25 cellular contexts compared by ENCODE assay signal in genomic region chr22:22352376-22352999, GRCh38.
DNase-seq lines count a peak whose midpoint lies in the region; ATAC-seq and TF ChIP-seq lines count a peak whose summit lies in the region.
"Had no signal": no experiment of that assay in that cellular context is flagged by ENCODE, and none has a peak within 500 bp of the region (broad histone marks: within the 10 kb centered on the region; RNA-seq: fewer than 3 reads in every experiment).

No MANE protein-coding gene starts in this region.

- H3K27ac Mint-ChIP-seq in activated CD4-positive, alpha-beta T cell treated with anti-CD3 and anti-CD28 coated beads, Interleukin-2, amount 10 ng/mL, durations not matched to agents 7 days and 5 days = peak overlapping the region; percentile 59
- H3K27ac Mint-ChIP-seq in memory B cell (no peak overlapping the region), WTC11 (no peak overlapping the region)
- peak overlapping the region; percentile 66 for H3K27ac Mint-ChIP-seq in stimulated activated memory B cell treated with anti-CD40 and anti-IgM and Interleukin-4, amounts not matched to agents 10 μg/mL and 1 μg/mL and 100 μg/mL, for 72 hours
- no peak overlapping the region for H3K27ac Mint-ChIP-seq in CD8-positive, alpha-beta T cell
- H3K27ac Mint-ChIP-seq: CD4-positive, alpha-beta T cell had no signal

- H3K4me3 Mint-ChIP-seq in activated CD4-positive, alpha-beta T cell treated with anti-CD3 and anti-CD28 coated beads, Interleukin-2, amount 10 ng/mL, durations not matched to agents 7 days and 5 days = no peak overlapping the region
- H3K4me3 Mint-ChIP-seq in memory B cell (peak overlapping the region; percentile 46), WTC11 (no peak overlapping the region)
- peak overlapping the region; percentile 41 for H3K4me3 Mint-ChIP-seq in stimulated activated memory B cell treated with anti-CD40 and anti-IgM and Interleukin-4, amounts not matched to agents 10 μg/mL and 1 μg/mL and 100 μg/mL, for 72 hours
- no peak overlapping the region for H3K4me3 Mint-ChIP-seq in CD8-positive, alpha-beta T cell
- H3K4me3 Mint-ChIP-seq: CD4-positive, alpha-beta T cell had no signal

- no peak overlapping the region for H3K27ac ChIP-seq in CD8-positive, alpha-beta T cell (ENCODE audit: low read depth, low read length)
- H3K27ac ChIP-seq: 22Rv1, RWPE1 had no signal

- no peak for ATAC-seq in memory B cell (ENCODE audit: low read depth)
- ATAC-seq in stimulated activated memory B cell treated with anti-CD40 and anti-IgM and Interleukin-4, amounts not matched to agents 10 μg/mL and 1 μg/mL and 100 μg/mL, for 72 hours = peak; percentile 12
- ATAC-seq in WTC11 = no peak
- no peak for ATAC-seq in CD8-positive, alpha-beta T cell
- ATAC-seq: GM12878 had no signal

- no peak for DNase-seq in activated CD4-positive, alpha-beta T cell treated with anti-CD3 and anti-CD28 coated beads, Interleukin-2, amount 10 ng/mL, durations not matched to agents 7 days and 5 days
- no peak for DNase-seq in activated CD4-positive, alpha-beta T cell treated with anti-CD3 and anti-CD28 coated beads, Interleukin-2, amount 50 U/mL, for 4 hours
- DNase-seq in RPMI8226 (peak; percentile 68), memory B cell (ENCODE audit: low spot score in 2 of 2) (no peak), WTC11 (ENCODE audit: low spot score) (no peak)
- DNase-seq in stimulated activated naive CD4-positive, alpha-beta T cell (lab: John Stamatoyannopoulos, UW) = no peak
- DNase-seq in CD8-positive, alpha-beta T cell = no peak
- DNase-seq: BE2C; CD4-positive, alpha-beta T cell; COR-L47; EL; GDM1; IMR-90; NCI-H1092 treated with DMSO at 0.1 percent for 48 hours; NCI-H1436; NCI-H187; NCI-H2171 treated with DMSO at 0.1 percent for 48 hours; NCI-H345; NCI-H510A treated with DMSO at 0.1 percent for 48 hours; SHP77 treated with DMSO at 0.1 percent for 48 hours; T-helper 1 cell had no signal

- H3K9me3 ChIP-seq in CD8-positive, alpha-beta T cell (ENCODE audit: low read length) = no peaks in the 10 kb centered on the region
- H3K9me3 ChIP-seq: BE2C had no signal

- H3K27me3 Mint-ChIP-seq in activated CD4-positive, alpha-beta T cell treated with anti-CD3 and anti-CD28 coated beads, Interleukin-2, amount 10 ng/mL, durations not matched to agents 7 days and 5 days = peaks cover 25% of the 10 kb centered on the region
- H3K27me3 Mint-ChIP-seq in memory B cell (no peaks in the 10 kb centered on the region), WTC11 (ENCODE audit: low read depth) (peaks cover 100% of the 10 kb centered on the region)
- no peaks in the 10 kb centered on the region for H3K27me3 Mint-ChIP-seq in stimulated activated memory B cell treated with anti-CD40 and anti-IgM and Interleukin-4, amounts not matched to agents 10 μg/mL and 1 μg/mL and 100 μg/mL, for 72 hours
- peaks cover 33% of the 10 kb centered on the region for H3K27me3 Mint-ChIP-seq in CD8-positive, alpha-beta T cell (ENCODE audit: low read depth)

- H3K36me3 Mint-ChIP-seq in activated CD4-positive, alpha-beta T cell treated with anti-CD3 and anti-CD28 coated beads, Interleukin-2, amount 10 ng/mL, durations not matched to agents 7 days and 5 days (ENCODE audit: low read depth) = no peaks in the 10 kb centered on the region
- no peaks in the 10 kb centered on the region for H3K36me3 Mint-ChIP-seq in memory B cell
- no peaks in the 10 kb centered on the region for H3K36me3 Mint-ChIP-seq in stimulated activated memory B cell treated with anti-CD40 and anti-IgM and Interleukin-4, amounts not matched to agents 10 μg/mL and 1 μg/mL and 100 μg/mL, for 72 hours
- no peaks in the 10 kb centered on the region for H3K36me3 Mint-ChIP-seq in WTC11
- H3K36me3 Mint-ChIP-seq in CD8-positive, alpha-beta T cell = no peaks in the 10 kb centered on the region

- no peak for TF ChIP-seq CTCF in WTC11 (IDR thresholded peaks at IDR 0.05)
- no peak for TF ChIP-seq CTCF in CD8-positive, alpha-beta T cell (IDR thresholded peaks at IDR 0.05)

- POLR2A ChIA-PET in activated CD4-positive, alpha-beta T cell treated with anti-CD3 and anti-CD28 coated beads, Interleukin-2, amount 10 ng/mL, durations not matched to agents 7 days and 5 days (lab: Charles Lee) = no interaction called here
- POLR2A ChIA-PET in WTC11 (lab: Charles Lee) = no interaction called here
- POLR2A ChIA-PET in CD8-positive, alpha-beta T cell (lab: Charles Lee) = no interaction called here

- H3K27me3 ChIP-seq in CD8-positive, alpha-beta T cell (ENCODE audit: insufficient read depth, low read length) = no peaks in the 10 kb centered on the region

- H3K36me3 ChIP-seq in CD8-positive, alpha-beta T cell (ENCODE audit: insufficient read depth, low read length) = no peaks in the 10 kb centered on the region
- H3K36me3 ChIP-seq: BE2C had no signal

- no peak overlapping the region for H3K4me3 ChIP-seq in CD8-positive, alpha-beta T cell (ENCODE audit: low read depth, low read length)
- H3K4me3 ChIP-seq: GM12878 had no signal

- intact Hi-C loops in CD8-positive, alpha-beta T cell (cut with DNase I, micrococcal nuclease) = loop anchor here (1.0 to 2.0 kb wide), 2 partner anchors 22 kb away; no protein-coding TSS in a partner anchor

- H3K4me1 ChIP-seq in CD8-positive, alpha-beta T cell (ENCODE audit: insufficient read depth, low read length) = no peaks in the 10 kb centered on the region
- H3K4me1 ChIP-seq: BE2C had no signal

- CTCF ChIA-PET in activated CD4-positive, alpha-beta T cell treated with anti-CD3 and anti-CD28 coated beads, Interleukin-2, amount 10 ng/mL, durations not matched to agents 7 days and 5 days (lab: Charles Lee) = no interaction called here
- CTCF ChIA-PET in WTC11 (lab: Charles Lee) = interaction anchor here (0.9 to 1.9 kb wide), 3 partner anchors 9 to 145 kb away, joined by 3 to 7 read pairs (median 5); no protein-coding TSS in a partner anchor
- CTCF ChIA-PET in CD8-positive, alpha-beta T cell (lab: Charles Lee) = interaction anchor here (1.1 kb wide), 1 partner anchor 8 kb away, joined by 3 read pairs; no protein-coding TSS in a partner anchor

- peaks cover 11% of the 10 kb centered on the region for H3K4me1 Mint-ChIP-seq in activated CD4-positive, alpha-beta T cell treated with anti-CD3 and anti-CD28 coated beads, Interleukin-2, amount 10 ng/mL, durations not matched to agents 7 days and 5 days
- H3K4me1 Mint-ChIP-seq in memory B cell (peaks cover 38% of the 10 kb centered on the region), WTC11 (peaks cover 22% of the 10 kb centered on the region)
- peaks cover 53% of the 10 kb centered on the region for H3K4me1 Mint-ChIP-seq in stimulated activated memory B cell treated with anti-CD40 and anti-IgM and Interleukin-4, amounts not matched to agents 10 μg/mL and 1 μg/mL and 100 μg/mL, for 72 hours
- H3K4me1 Mint-ChIP-seq in CD8-positive, alpha-beta T cell (ENCODE audit: low read depth) = peaks cover 5% of the 10 kb centered on the region

- H3K9me3 Mint-ChIP-seq in activated CD4-positive, alpha-beta T cell treated with anti-CD3 and anti-CD28 coated beads, Interleukin-2, amount 10 ng/mL, durations not matched to agents 7 days and 5 days = no peaks in the 10 kb centered on the region
- H3K9me3 Mint-ChIP-seq in memory B cell = no peaks in the 10 kb centered on the region
- H3K9me3 Mint-ChIP-seq in stimulated activated memory B cell treated with anti-CD40 and anti-IgM and Interleukin-4, amounts not matched to agents 10 μg/mL and 1 μg/mL and 100 μg/mL, for 72 hours = no peaks in the 10 kb centered on the region
- H3K9me3 Mint-ChIP-seq in WTC11 = no peaks in the 10 kb centered on the region
- H3K9me3 Mint-ChIP-seq in CD8-positive, alpha-beta T cell = no peaks in the 10 kb centered on the region
- H3K9me3 Mint-ChIP-seq: CD4-positive, alpha-beta T cell had no signal

TF ChIP-seq in WTC11, 78 proteins besides CTCF, POLR2A, EP300 and RAD21 (continues in another document):
- TF ChIP-seq MAX (CRISPR knock-in tag; IDR thresholded peaks at IDR 0.05) (no peak), SMAD4 (CRISPR knock-in tag; IDR thresholded peaks at IDR 0.05) (no peak), ZNF671 (CRISPR knock-in tag; IDR thresholded peaks at IDR 0.05) (no peak), ZMAT4 (CRISPR knock-in tag; IDR thresholded peaks at IDR 0.05) (no peak), GRHL2 (CRISPR knock-in tag; IDR thresholded peaks at IDR 0.05; ENCODE audit: insufficient replicate concordance, severe bottlenecking) (no peak), ZNF317 (CRISPR knock-in tag; IDR thresholded peaks at IDR 0.05; ENCODE audit: borderline replicate concordance, low read depth) (no peak)

Comparison
In these comparisons a context has a peak if more than half of its experiments do, and no peak if none do; other contexts are left out.
1. H3K27ac Mint-ChIP-seq: peak in activated CD4-positive, alpha-beta T cell treated with anti-CD3 and anti-CD28 coated beads, Interleukin-2, amount 10 ng/mL, durations not matched to agents 7 days and 5 days (single experiment) and stimulated activated memory B cell treated with anti-CD40 and anti-IgM and Interleukin-4, amounts not matched to agents 10 μg/mL and 1 μg/mL and 100 μg/mL, for 72 hours (single experiment); none in memory B cell (single experiment), WTC11 (single experiment) and CD8-positive, alpha-beta T cell (single experiment).
2. H3K4me3 Mint-ChIP-seq: peak in memory B cell (single experiment) and stimulated activated memory B cell treated with anti-CD40 and anti-IgM and Interleukin-4, amounts not matched to agents 10 μg/mL and 1 μg/mL and 100 μg/mL, for 72 hours (single experiment); none in activated CD4-positive, alpha-beta T cell treated with anti-CD3 and anti-CD28 coated beads, Interleukin-2, amount 10 ng/mL, durations not matched to agents 7 days and 5 days (single experiment), WTC11 (single experiment) and CD8-positive, alpha-beta T cell (single experiment).